ENCODE assay signal across 20 cellular contexts in the genomic region with DNA sequence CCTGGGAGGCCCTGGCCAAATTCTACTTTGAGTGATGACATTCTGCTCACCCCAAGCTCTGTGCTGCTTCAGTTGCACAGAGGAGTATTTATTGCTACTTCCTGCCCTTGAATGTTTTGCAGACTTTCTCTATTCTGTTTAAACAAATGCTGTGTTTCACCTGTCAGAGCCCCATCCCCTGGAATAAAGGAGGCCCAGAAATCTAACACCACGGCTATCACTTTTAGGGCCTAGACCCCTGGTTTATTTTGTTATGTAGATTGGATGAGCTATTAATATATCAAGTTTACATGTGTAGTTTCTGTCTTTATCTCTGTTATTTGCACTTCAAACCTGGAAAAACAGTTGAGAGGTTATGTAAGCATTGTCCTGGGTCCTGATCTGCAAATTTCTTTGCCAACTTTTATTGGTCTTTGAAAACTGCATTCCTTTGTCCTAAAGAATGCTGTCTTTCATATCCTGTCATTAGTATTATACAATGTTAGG.
DNase-seq lines count a peak whose midpoint lies in the region; ATAC-seq and TF ChIP-seq lines count a peak whose summit lies in the region.
"Had no signal": no experiment of that assay in that cellular context is flagged by ENCODE, and none has a peak within 500 bp of the region (broad histone marks: within the 10 kb centered on the region; RNA-seq: fewer than 3 reads in every experiment).

No MANE protein-coding gene starts in this region.

- H3K56ac ChIP-seq in mesendoderm (ENCODE audit: low read length) = no peak overlapping the region

- no peak overlapping the region for H2BK120ac ChIP-seq in mesendoderm (ENCODE audit: low read depth, low read length)

- H2BK5ac ChIP-seq in mesendoderm (ENCODE audit: low read length) = no peak overlapping the region

- 62% methylated on average over 1 of the region's 1 CpG for WGBS in HUES64
- WGBS in mesendoderm (ENCODE audit: extremely low coverage, insufficient coverage, low lambda C conversion rate) = no CpG with 5 or more reads among the region's 1 CpG

- peak overlapping the region; percentile 34; the same call in 1 of the 2 replicates for H3K27ac ChIP-seq in C4-2B
- peak overlapping the region; percentile 43; the same call in 1 of the 2 replicates for H3K27ac ChIP-seq in HUES64 (ENCODE audit: low read depth, low read length)
- H3K27ac ChIP-seq in mesendoderm (ENCODE audit: low read depth, low read length) = peak overlapping the region; percentile 47

- H3K9ac ChIP-seq in HUES64 (ENCODE audit: low read depth, low read length) (no peak overlapping the region), mesendoderm (ENCODE audit: low read length) (no peak overlapping the region)

- H3K4me2 ChIP-seq in mesendoderm (ENCODE audit: low read length) = no peak overlapping the region

- no peak for DNase-seq in WTC11 (ENCODE audit: low spot score)
- no peak for DNase-seq in mesendoderm
- no peak for DNase-seq in Kasumi-1 (lab: John Stamatoyannopoulos, UW)
- no peak for DNase-seq in NCI-H2171 (lab: John Stamatoyannopoulos, UW)
- no peak for DNase-seq in NCI-H82 treated with DMSO at 0.1 percent for 48 hours (lab: John Stamatoyannopoulos, UW; ENCODE audit: unreplicated experiment)
- DNase-seq: ACHN; activated B cell treated with CpG ODN at 0.5 μM for 24 hours; activated CD8-positive, alpha-beta memory T cell treated with anti-CD3 and anti-CD28 coated beads for 24 hours; CD4-positive, alpha-beta memory T cell; H7; KG1; NCI-H1417; NCI-H774; stimulated activated naive CD8-positive, alpha-beta T cell treated with anti-CD3 and anti-CD28 coated beads, Interleukin-15, amount 100 ng/mL, for 72 hours had no signal

- H3K23ac ChIP-seq in mesendoderm (ENCODE audit: low read length) = no peak overlapping the region

- H3K36me3 ChIP-seq in HUES64 (ENCODE audit: insufficient read depth, low read length) (no peaks in the 10 kb centered on the region), mesendoderm (ENCODE audit: control insufficient read depth, insufficient read depth, low read length) (no peaks in the 10 kb centered on the region)

- H3K79me1 ChIP-seq in mesendoderm (ENCODE audit: low read length) = no peaks in the 10 kb centered on the region

- no peak overlapping the region for H2AK5ac ChIP-seq in mesendoderm (ENCODE audit: low read length)

- no peaks in the 10 kb centered on the region for H3K27me3 ChIP-seq in HUES64 (ENCODE audit: insufficient read depth, low read length)
- H3K27me3 ChIP-seq in mesendoderm (ENCODE audit: insufficient read depth, low read length, poor library complexity) = no peaks in the 10 kb centered on the region

- peaks cover 82% of the 10 kb centered on the region for H3K4me1 Mint-ChIP-seq in WTC11
- H3K4me1 Mint-ChIP-seq: activated B cell treated with CpG ODN at 0.5 μM for 24 hours; CD4-positive, alpha-beta memory T cell; stimulated activated naive CD8-positive, alpha-beta T cell treated with anti-CD3 and anti-CD28 coated beads, Interleukin-15, amount 100 ng/mL, for 72 hours had no signal

- TF ChIP-seq CTCF in C4-2B (conservative IDR thresholded peaks at IDR 0.05) = no peak
- TF ChIP-seq CTCF in WTC11 (IDR thresholded peaks at IDR 0.05) = no peak

- H3K27me3 Mint-ChIP-seq in WTC11 (ENCODE audit: low read depth) = peaks cover 30% of the 10 kb centered on the region
- H3K27me3 Mint-ChIP-seq: activated B cell treated with CpG ODN at 0.5 μM for 24 hours; CD4-positive, alpha-beta memory T cell; stimulated activated naive CD8-positive, alpha-beta T cell treated with anti-CD3 and anti-CD28 coated beads, Interleukin-15, amount 100 ng/mL, for 72 hours had no signal

- H3K79me2 ChIP-seq in mesendoderm (ENCODE audit: control insufficient read depth, insufficient read depth, low read length) = no peaks in the 10 kb centered on the region

- H3K4me3 ChIP-seq in HUES64 (ENCODE audit: low read length) (no peak overlapping the region), mesendoderm (ENCODE audit: low read length) (no peak overlapping the region)

- no peaks in the 10 kb centered on the region for H3K36me3 Mint-ChIP-seq in WTC11
- H3K36me3 Mint-ChIP-seq: CD4-positive, alpha-beta memory T cell had no signal

- CTCF ChIA-PET in WTC11 (lab: Charles Lee) = interaction anchor here (0.7 kb wide), 1 partner anchor 101 kb away, joined by 4 read pairs; no protein-coding TSS in a partner anchor

- H4K8ac ChIP-seq in mesendoderm (ENCODE audit: low read depth, low read length) = no peak overlapping the region

- no peak overlapping the region for H4K5ac ChIP-seq in mesendoderm (ENCODE audit: low read length)

- H3K18ac ChIP-seq in mesendoderm (ENCODE audit: low read length) = no peak overlapping the region

- peak overlapping the region; percentile 31; the same call in 1 of the 2 replicates for H3K4me3 Mint-ChIP-seq in WTC11
- H3K4me3 Mint-ChIP-seq: activated B cell treated with CpG ODN at 0.5 μM for 24 hours; CD4-positive, alpha-beta memory T cell; stimulated activated naive CD8-positive, alpha-beta T cell treated with anti-CD3 and anti-CD28 coated beads, Interleukin-15, amount 100 ng/mL, for 72 hours; T-helper 1 cell treated with Interleukin-12 subunit alpha and Interleukin-12 subunit beta and Interleukin-4 antibody, amounts not matched to agents 30 μg/mL and 1 μg/mL, for 36 hours had no signal

- H3K9me3 Mint-ChIP-seq in WTC11 = no peaks in the 10 kb centered on the region
- H3K9me3 Mint-ChIP-seq: activated T-helper 2 cell treated with anti-CD3 and anti-CD28 coated beads, Interferon-gamma antibody, Interleukin-2, Interleukin-4, amounts not matched to agents 10 μg/mL and 5 μg/mL and 100 μg/mL, durations not matched to agents 14 hours and 24 hours and 36 hours; CD4-positive, alpha-beta memory T cell; stimulated activated naive CD8-positive, alpha-beta T cell treated with anti-CD3 and anti-CD28 coated beads, Interleukin-15, amount 100 ng/mL, for 72 hours; T-helper 1 cell treated with Interleukin-12 subunit alpha and Interleukin-12 subunit beta and Interleukin-4 antibody, amounts not matched to agents 30 μg/mL and 1 μg/mL, for 36 hours had no signal

- H3K4ac ChIP-seq in mesendoderm (ENCODE audit: low read depth, low read length) = no peak overlapping the region

- ATAC-seq in WTC11 (no peak), HG02870 (IDR thresholded peaks at IDR 0.05; ENCODE audit: unreplicated experiment) (no peak)
- ATAC-seq: esophagus mucosa; stimulated activated naive CD8-positive, alpha-beta T cell treated with anti-CD3 and anti-CD28 coated beads, Interleukin-15, amount 100 ng/mL, for 72 hours had no signal

- H3K27ac Mint-ChIP-seq in WTC11 = peak overlapping the region; percentile 29
- H3K27ac Mint-ChIP-seq: activated B cell treated with CpG ODN at 0.5 μM for 24 hours; activated T-helper 2 cell treated with anti-CD3 and anti-CD28 coated beads, Interferon-gamma antibody, Interleukin-2, Interleukin-4, amounts not matched to agents 10 μg/mL and 5 μg/mL and 100 μg/mL, durations not matched to agents 14 hours and 24 hours and 36 hours; CD4-positive, alpha-beta memory T cell; stimulated activated naive CD8-positive, alpha-beta T cell treated with anti-CD3 and anti-CD28 coated beads, Interleukin-15, amount 100 ng/mL, for 72 hours; T-helper 1 cell treated with Interleukin-12 subunit alpha and Interleukin-12 subunit beta and Interleukin-4 antibody, amounts not matched to agents 30 μg/mL and 1 μg/mL, for 36 hours had no signal

- peaks cover 77% of the 10 kb centered on the region for H3K4me1 ChIP-seq in HUES64 (ENCODE audit: insufficient read depth, low read length)
- H3K4me1 ChIP-seq in mesendoderm (ENCODE audit: control insufficient read depth, low read depth, low read length) = peaks cover 25% of the 10 kb centered on the region

- H2BK15ac ChIP-seq in mesendoderm (replicated peaks; ENCODE audit: low read depth) = no peak overlapping the region

- H3K9me3 ChIP-seq in HUES64 (ENCODE audit: insufficient read depth, low read depth, low read length) = no peaks in the 10 kb centered on the region

- POLR2A ChIA-PET in WTC11 (lab: Charles Lee) = no interaction called here

TF ChIP-seq in WTC11, 78 proteins besides CTCF, POLR2A, EP300 and RAD21 (continues in another document):
- TF ChIP-seq, protein P1, sequence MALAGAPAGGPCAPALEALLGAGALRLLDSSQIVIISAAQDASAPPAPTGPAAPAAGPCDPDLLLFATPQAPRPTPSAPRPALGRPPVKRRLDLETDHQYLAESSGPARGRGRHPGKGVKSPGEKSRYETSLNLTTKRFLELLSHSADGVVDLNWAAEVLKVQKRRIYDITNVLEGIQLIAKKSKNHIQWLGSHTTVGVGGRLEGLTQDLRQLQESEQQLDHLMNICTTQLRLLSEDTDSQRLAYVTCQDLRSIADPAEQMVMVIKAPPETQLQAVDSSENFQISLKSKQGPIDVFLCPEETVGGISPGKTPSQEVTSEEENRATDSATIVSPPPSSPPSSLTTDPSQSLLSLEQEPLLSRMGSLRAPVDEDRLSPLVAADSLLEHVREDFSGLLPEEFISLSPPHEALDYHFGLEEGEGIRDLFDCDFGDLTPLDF (CRISPR knock-in tag; IDR thresholded peaks at IDR 0.05) = no peak
- TF ChIP-seq CBFB (CRISPR knock-in tag; IDR thresholded peaks at IDR 0.05; ENCODE audit: low read depth) (no peak), NFATC4 (CRISPR knock-in tag; IDR thresholded peaks at IDR 0.05) (no peak), SMAD3 (CRISPR knock-in tag; IDR thresholded peaks at IDR 0.05; ENCODE audit: borderline replicate concordance) (no peak), NR3C1 (CRISPR knock-in tag; conservative IDR thresholded peaks at IDR 0.05; ENCODE audit: low read depth) (no peak), FOXJ3 (CRISPR knock-in tag; IDR thresholded peaks at IDR 0.05; ENCODE audit: borderline replicate concordance) (no peak), TEAD4 (CRISPR knock-in tag; IDR thresholded peaks at IDR 0.05) (no peak)
- TF ChIP-seq, protein P2, sequence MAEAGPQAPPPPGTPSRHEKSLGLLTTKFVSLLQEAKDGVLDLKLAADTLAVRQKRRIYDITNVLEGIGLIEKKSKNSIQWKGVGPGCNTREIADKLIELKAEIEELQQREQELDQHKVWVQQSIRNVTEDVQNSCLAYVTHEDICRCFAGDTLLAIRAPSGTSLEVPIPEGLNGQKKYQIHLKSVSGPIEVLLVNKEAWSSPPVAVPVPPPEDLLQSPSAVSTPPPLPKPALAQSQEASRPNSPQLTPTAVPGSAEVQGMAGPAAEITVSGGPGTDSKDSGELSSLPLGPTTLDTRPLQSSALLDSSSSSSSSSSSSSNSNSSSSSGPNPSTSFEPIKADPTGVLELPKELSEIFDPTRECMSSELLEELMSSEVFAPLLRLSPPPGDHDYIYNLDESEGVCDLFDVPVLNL (CRISPR knock-in tag; IDR thresholded peaks at IDR 0.05; ENCODE audit: borderline replicate concordance, low read depth) = no peak
